Comparison of ENCODE assay signal across 24 cellular contexts in the genomic region with DNA sequence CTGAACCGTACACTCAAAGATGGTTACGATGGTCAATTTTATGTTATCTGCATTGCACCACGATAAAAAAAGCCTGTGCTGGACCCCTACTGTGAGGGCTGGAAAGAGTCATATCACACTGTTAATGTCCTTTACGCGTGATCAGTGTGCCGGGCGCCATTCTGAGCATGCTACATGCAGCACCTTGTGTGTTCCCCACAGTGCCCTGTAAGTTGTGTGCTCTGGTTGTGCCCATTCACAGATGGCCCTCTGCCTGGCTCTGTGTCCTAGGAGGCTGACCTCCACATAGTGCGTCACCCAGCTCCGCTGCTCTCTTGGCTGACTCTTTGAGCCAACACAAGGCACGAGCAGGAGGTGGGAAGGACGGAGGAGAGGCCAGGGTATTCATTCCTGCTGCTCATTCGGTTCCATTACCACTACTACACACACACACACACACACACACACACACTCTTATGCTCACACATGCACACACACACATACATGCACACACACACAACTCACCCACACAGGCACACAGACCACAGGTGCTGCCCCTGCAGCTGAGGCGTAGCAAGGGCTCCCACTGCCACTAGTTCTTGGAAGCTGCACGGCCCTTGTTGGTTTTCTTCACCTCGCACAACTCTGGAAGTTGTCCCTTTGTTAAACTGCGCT.
"Had no signal": no experiment of that assay in that cellular context is flagged by ENCODE, and none has a peak within 500 bp of the region (broad histone marks: within the 10 kb centered on the region; RNA-seq: fewer than 3 reads in every experiment).

No MANE protein-coding gene starts in this region.

- H3K36me3 ChIP-seq: brain microvascular endothelial cell, cardiac muscle cell, Peyer's patch, SJSA1 had no signal

- H3K27ac ChIP-seq: brain microvascular endothelial cell, cardiac muscle cell, Peyer's patch, SJSA1 had no signal

- FAIRE-seq: K562, TTC549 had no signal

- H3K27me3 ChIP-seq: cardiac muscle cell, Peyer's patch, SJSA1 had no signal

- DNase-seq: activated CD4-positive, alpha-beta memory T cell treated with anti-CD3 and anti-CD28 coated beads, Interleukin-2, amount 10 ng/mL, durations not matched to agents 7 days and 5 days; activated CD4-positive, alpha-beta T cell treated with anti-CD3 and anti-CD28 coated beads, Interleukin-2, amount 50 U/mL, for 1 hour; activated CD4-positive, CD25-positive, alpha-beta regulatory T cell; activated gamma-delta T cell; activated naive CD4-positive, alpha-beta T cell treated with anti-CD3 and anti-CD28 coated beads for 36 hours; activated T-cell treated with anti-CD3 and anti-CD28 coated beads for 4 hours; activated T-cell treated with anti-CD3 and anti-CD28 coated beads, Interleukin-2, amount 50 U/mL, for 48 hours; brain microvascular endothelial cell; Kasumi-1; NCI-H1048; NCI-H1930; NCI-H2171; NCI-H226; NCI-H69; NK-92 treated with Interleukin-12 subunit alpha and Interleukin-12 subunit beta, amount 100 ng/mL, for 24 hours; OCI-M1; SHP77; T-helper 17 cell; T1000 had no signal

- H3K9me3 ChIP-seq: Peyer's patch, SJSA1 had no signal

- H3K4me1 ChIP-seq: Peyer's patch, SJSA1 had no signal

- H3K4me3 ChIP-seq: cardiac muscle cell, K562, Peyer's patch, SJSA1 had no signal
